ENCODE assay signal across 8 cellular contexts in genomic region chr14:75132374-75133086, GRCh38. TPM values are rescaled to one million over a fixed set of nuclear protein-coding genes. Genes with fewer than 3 reads are reported as not detected.
DNase-seq lines count a peak whose midpoint lies in the region; ATAC-seq and TF ChIP-seq lines count a peak whose summit lies in the region.

No MANE protein-coding gene starts in this region.

- H2BK12ac ChIP-seq in H9 (ENCODE audit: insufficient read length, low read depth, low read length) = no peak overlapping the region

- POLR2A ChIA-PET in CD4-positive, alpha-beta T cell (lab: Charles Lee) = interaction anchor here (0.9 kb wide), 1 partner anchor 8 kb away, joined by 3 read pairs; no protein-coding TSS in a partner anchor

- no peak overlapping the region for H4K91ac ChIP-seq in H9 (ENCODE audit: insufficient read length, low read depth, low read length)

- no peaks in the 10 kb centered on the region for H3K79me2 ChIP-seq in H9 (ENCODE audit: insufficient read depth, low read length)

- peaks cover 15% of the 10 kb centered on the region for H3K4me1 Mint-ChIP-seq in CD4-positive, alpha-beta T cell (ENCODE audit: low read depth)
- H3K4me1 Mint-ChIP-seq in H9 (peaks cover 3 to 5% of the 10 kb centered on the region in 2 experiments), naive B cell (peaks cover 12 to 21% (median 13%) of the 10 kb centered on the region in 3 donors)

- H2BK20ac ChIP-seq in H9 (ENCODE audit: low read depth, low read length, poor library complexity, severe bottlenecking) = no peak overlapping the region

- no peak overlapping the region for H3K27ac ChIP-seq in CD4-positive, alpha-beta T cell (ENCODE audit: low read depth, low read length)
- no peak overlapping the region for H3K27ac ChIP-seq in H9 (ENCODE audit: insufficient read length, low read depth, low read length)

- no peak overlapping the region for H3K4me3 Mint-ChIP-seq in CD4-positive, alpha-beta T cell
- no peak overlapping the region; a peak in 1 of 5 replicates for H3K4me3 Mint-ChIP-seq in H9
- H3K4me3 Mint-ChIP-seq in naive B cell = peak overlapping the region in 1 of 8 donors; percentile 9

- H3K9me3 Mint-ChIP-seq in CD4-positive, alpha-beta T cell = no peaks in the 10 kb centered on the region
- H3K9me3 Mint-ChIP-seq in H9 (peaks cover 5 to 9% of the 10 kb centered on the region in 2 experiments), naive B cell (no peaks in the 10 kb centered on the region)

- no peak overlapping the region for H4K8ac ChIP-seq in H9 (replicated peaks; ENCODE audit: insufficient read length, low read depth, low read length)

- H3K23me2 ChIP-seq in H9 (ENCODE audit: insufficient read length, low read depth, low read length, poor library complexity, severe bottlenecking) = no peaks in the 10 kb centered on the region

- H3K9me3 ChIP-seq in CD4-positive, alpha-beta T cell (ENCODE audit: control insufficient read depth, low read length) = no peaks in the 10 kb centered on the region
- no peaks in the 10 kb centered on the region for H3K9me3 ChIP-seq in H9 (ENCODE audit: control insufficient read depth, low read depth, low read length)

- no peaks in the 10 kb centered on the region for H3K79me1 ChIP-seq in H9 (ENCODE audit: insufficient read depth, low read depth, low read length, poor library complexity, severe bottlenecking)

- CTCF ChIA-PET in CD4-positive, alpha-beta T cell (lab: Charles Lee) = interaction anchor here (0.7 to 3.5 kb wide), 7 partner anchors 13 to 171 kb away, joined by 3 to 17 read pairs (median 3); no protein-coding TSS in a partner anchor

- H2AFZ ChIP-seq in H9 (ENCODE audit: low read length) = no peak overlapping the region

- no peak overlapping the region for H3K9ac ChIP-seq in H9 (ENCODE audit: extremely low read depth, insufficient read length, low read length)

- no peaks in the 10 kb centered on the region for H3K4me1 ChIP-seq in H9 (ENCODE audit: insufficient read depth, low read length)

- ATAC-seq in CD4-positive, alpha-beta T cell (ENCODE audit: poor library complexity) = peak; percentile 95
- ATAC-seq in esophagus mucosa = peak; percentile 77
- ATAC-seq in naive B cell (ENCODE audit: low read depth in 2 of 2) = peak; percentile 76 to 86
- ATAC-seq in HG03571 (IDR thresholded peaks at IDR 0.05; ENCODE audit: unreplicated experiment) = no peak
- ATAC-seq in GM19463 (IDR thresholded peaks at IDR 0.05; ENCODE audit: unreplicated experiment) = no peak

- no peaks in the 10 kb centered on the region for H3K27me3 Mint-ChIP-seq in CD4-positive, alpha-beta T cell
- H3K27me3 Mint-ChIP-seq in H9 (ENCODE audit: low read depth) = no peaks in the 10 kb centered on the region
- no peaks in the 10 kb centered on the region for H3K27me3 Mint-ChIP-seq in naive B cell

- H2BK120ac ChIP-seq in H9 (ENCODE audit: low read depth, low read length, poor library complexity, severe bottlenecking) = no peak overlapping the region

- no peak overlapping the region for H4K5ac ChIP-seq in H9 (ENCODE audit: insufficient read length, low read depth, low read length)

- H3K14ac ChIP-seq in H9 (ENCODE audit: insufficient read depth, low read length) = no peak overlapping the region

- TF ChIP-seq CTCF in CD4-positive, alpha-beta T cell (IDR thresholded peaks at IDR 0.05) = peak; percentile 73
- peak; percentile 79 for TF ChIP-seq CTCF in H9 (conservative IDR thresholded peaks at IDR 0.05)

- H3K18ac ChIP-seq in H9 (ENCODE audit: insufficient read length, low read depth, low read length) = no peak overlapping the region

- no peak overlapping the region for H3K4me2 ChIP-seq in H9 (ENCODE audit: insufficient read depth, insufficient read length, low read length)

- H3K27ac Mint-ChIP-seq in CD4-positive, alpha-beta T cell = peak overlapping the region; percentile 2
- H3K27ac Mint-ChIP-seq in H9 (no peak overlapping the region), naive B cell (peak overlapping the region in 5 of 6 donors; percentile 24 to 89 (median 78))

- intact Hi-C loops in CD4-positive, alpha-beta T cell (cut with DNase I, micrococcal nuclease) = loop anchor here (1.0 to 5.0 kb wide), 6 partner anchors 10 to 520 kb away; no protein-coding TSS in a partner anchor

- no peak overlapping the region for H3K56ac ChIP-seq in H9 (ENCODE audit: insufficient read length, low read depth, low read length)

- DNase-seq in CD4-positive, alpha-beta T cell = peak in 5 of 10 experiments; percentile 6 to 46 (median 36)
- peak; percentile 43 for DNase-seq in H9
- peak; percentile 30 for DNase-seq in NCI-H446 treated with DMSO at 0.1 percent for 48 hours (lab: John Stamatoyannopoulos, UW)
- DNase-seq in activated CD4-positive, alpha-beta T cell treated with anti-CD3 and anti-CD28 coated beads for 48 hours = peak; percentile 50
- peak; percentile 63 for DNase-seq in naive B cell

- no peaks in the 10 kb centered on the region for H3K27me3 ChIP-seq in CD4-positive, alpha-beta T cell (ENCODE audit: control insufficient read depth, insufficient read depth, low read length)
- H3K27me3 ChIP-seq in H9 (ENCODE audit: insufficient read depth, low read length) = no peaks in the 10 kb centered on the region

- H2BK5ac ChIP-seq in H9 (ENCODE audit: insufficient read length, low read length) = no peak overlapping the region

- no CpG with 5 or more reads among the region's 4 CpGs for WGBS in H9 (ENCODE audit: extremely low coverage, insufficient read length, low lambda C conversion rate)

- H3K36me3 Mint-ChIP-seq in CD4-positive, alpha-beta T cell (ENCODE audit: low read depth) = peaks cover 50% of the 10 kb centered on the region
- H3K36me3 Mint-ChIP-seq in H9 (ENCODE audit: insufficient read depth in 1 of 3, low read depth in 3 of 3) (peaks cover 28 to 29% (median 29%) of the 10 kb centered on the region in 3 experiments), naive B cell (peaks cover 22 to 26% of the 10 kb centered on the region in 2 donors)

- H2BK15ac ChIP-seq in H9 (ENCODE audit: low read depth, low read length) = no peak overlapping the region

- no peak overlapping the region for H3K23ac ChIP-seq in H9 (ENCODE audit: insufficient read length, low read depth, low read length)

- H3K4ac ChIP-seq in H9 (ENCODE audit: low read depth, low read length) = no peak overlapping the region

- no peak overlapping the region for H2AK5ac ChIP-seq in H9 (ENCODE audit: insufficient read length, low read length)

- no peaks in the 10 kb centered on the region for H4K20me1 ChIP-seq in H9 (ENCODE audit: control insufficient read depth, insufficient read depth, insufficient read length)

- no peak overlapping the region for H3T11ph ChIP-seq in H9 (ENCODE audit: low read length)

RNA-seq across cellular contexts. Expression of gene NEK9, which starts 5.7 kb away (rescaled TPM):
- 10 to 100 TPM; 53.5 to 54.1 TPM for total RNA-seq in CD4-positive, alpha-beta T cell
- total RNA-seq in H9 (2021) (56.5 and 61.4 TPM in 2 replicates), esophagus mucosa (31.2 TPM)
- polyA plus RNA-seq in naive B cell (ENCODE audit: low read depth in 6 of 6) = 10 to 100 TPM in 5 of 6 donors, 1 to 10 TPM in 1; 9.4 to 22.7 (median 16.1) TPM

RNA-seq across cellular contexts. Expression of gene TMED10, which starts 43.9 kb away (rescaled TPM):
- total RNA-seq in CD4-positive, alpha-beta T cell = 100 to 1,000 TPM; 153 to 156 TPM
- 176 and 180 TPM in 2 replicates for total RNA-seq in H9 (2021)
- 293 TPM for total RNA-seq in esophagus mucosa
- 100 to 1,000 TPM; 228 to 283 (median 252) TPM for polyA plus RNA-seq in naive B cell (ENCODE audit: low read depth in 6 of 6)

Comparison
In these comparisons a context has a peak if more than half of its experiments do, and no peak if none do; other contexts are left out.
1. ATAC-seq: peak in CD4-positive, alpha-beta T cell (single experiment), esophagus mucosa (single experiment) and naive B cell (2 of 2); none in HG03571 (single experiment) and GM19463 (single experiment).
2. H3K27ac Mint-ChIP-seq: peak in CD4-positive, alpha-beta T cell (single experiment) and naive B cell (5 of 6); none in H9 (0 of 3).